ENCODE assay signal across 8 cellular contexts in the genomic region with DNA sequence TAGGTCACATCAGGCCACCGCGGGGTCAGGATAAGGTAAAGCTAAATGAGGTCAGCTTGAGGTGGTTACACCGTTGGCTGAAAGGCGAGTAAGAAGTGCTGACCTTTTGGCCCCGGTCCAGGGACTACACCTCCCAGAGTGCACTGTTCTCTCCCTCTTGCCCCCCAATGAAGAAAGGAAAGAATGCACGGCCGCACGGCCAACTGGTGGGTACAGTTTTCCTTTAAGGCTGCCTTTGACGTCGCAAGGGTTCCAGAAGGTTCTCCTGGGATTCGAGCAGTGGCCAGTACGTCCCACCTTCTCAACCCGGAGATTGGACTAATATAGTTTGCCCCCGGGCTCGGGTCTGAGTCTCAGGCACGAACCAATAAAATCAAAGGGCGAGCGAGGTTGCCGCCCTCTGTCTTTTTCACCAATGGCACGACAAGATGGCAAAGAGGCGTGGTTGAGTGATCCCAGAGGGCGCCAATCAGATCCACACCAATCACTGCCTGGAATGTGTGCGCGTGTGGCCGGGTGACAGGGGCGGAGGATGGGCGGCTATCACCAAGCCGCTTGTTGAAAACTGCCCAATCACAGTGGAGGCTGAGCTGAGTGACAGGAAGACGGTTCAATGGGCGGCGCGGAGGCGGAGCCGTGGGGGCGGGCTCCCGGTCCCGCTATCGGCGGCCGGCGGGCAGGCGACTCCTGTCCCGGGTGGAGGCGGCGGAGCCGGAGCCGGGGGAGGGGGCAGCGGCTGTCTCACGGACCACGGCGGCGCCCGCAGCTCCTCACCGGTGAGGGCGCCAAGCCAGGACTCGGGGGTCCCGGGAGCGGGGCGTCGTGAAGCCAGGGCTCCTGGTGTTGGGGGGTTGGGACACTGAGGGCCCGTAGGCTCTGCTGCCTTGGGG. TPM values are rescaled to one million over a fixed set of nuclear protein-coding genes. Genes with fewer than 3 reads are reported as not detected.
DNase-seq lines count a peak whose midpoint lies in the region; ATAC-seq and TF ChIP-seq lines count a peak whose summit lies in the region.

A gene (plus strand): TSS at position 690 of the 890 bp plus-strand sequence. CDS start 886 bp downstream, outside the sequence.

- H3K4me3 ChIP-seq in left ventricle myocardium inferior = peak within 1 kb of the TSS; percentile 88
- peak within 1 kb of the TSS; percentile 79 for H3K4me3 ChIP-seq in upper lobe of right lung

- H3K27ac Mint-ChIP-seq in T-helper 17 cell = peak within 1 kb of the TSS; percentile 90

- ATAC-seq in GM18498 (IDR thresholded peaks at IDR 0.05; ENCODE audit: unreplicated experiment) = peak; percentile 94
- ATAC-seq in HG02885 (IDR thresholded peaks at IDR 0.05; ENCODE audit: poor library complexity, unreplicated experiment) = peak; percentile 89
- ATAC-seq in T-helper 17 cell = peak; percentile 95
- peak; percentile 96 for ATAC-seq in upper lobe of right lung

- no peaks in the 10 kb centered on the region for H3K36me3 ChIP-seq in left ventricle myocardium inferior
- H3K36me3 ChIP-seq in upper lobe of right lung = no peaks in the 10 kb centered on the region

- peak; percentile 98 for DNase-seq in NCI-H1694 (lab: John Stamatoyannopoulos, UW)
- peak; percentile 92 to 97 (median 94) for DNase-seq in T-helper 17 cell
- DNase-seq in left ventricle myocardium inferior = peak; percentile 99
- DNase-seq in posterior vena cava (ENCODE audit: low spot score) = peak; percentile 99
- DNase-seq in upper lobe of right lung = peak; percentile 98

- H3K9me3 ChIP-seq in T-helper 17 cell (ENCODE audit: control insufficient read depth, low read length, poor library complexity, severe bottlenecking) (no peaks in the 10 kb centered on the region), left ventricle myocardium inferior (replicated peaks) (no peaks in the 10 kb centered on the region), upper lobe of right lung (no peaks in the 10 kb centered on the region)

- H3K36me3 Mint-ChIP-seq in T-helper 17 cell (ENCODE audit: low read depth) = peaks cover 4% of the 10 kb centered on the region

- intact Hi-C loops in left ventricle myocardium inferior (cut with micrococcal nuclease) (loop anchor here (5.0 kb wide), 1 partner anchor 92 kb away; a partner anchor contains a TSS), posterior vena cava (cut with DNase I) (loop anchor here in 1 of 2 donors (10.0 kb wide), 1 partner anchor 1896 kb away; no protein-coding TSS in a partner anchor), upper lobe of right lung (cut with DNase I) (no loop called here)

- TF ChIP-seq CTCF in left ventricle myocardium inferior (IDR thresholded peaks at IDR 0.05; ENCODE audit: borderline replicate concordance) = no peak
- no peak for TF ChIP-seq CTCF in upper lobe of right lung (IDR thresholded peaks at IDR 0.05)

- H3K27me3 Mint-ChIP-seq in T-helper 17 cell = no peaks in the 10 kb centered on the region

- H3K27ac ChIP-seq in angular gyrus (ENCODE audit: low read depth, low read length) (peak within 1 kb of the TSS; percentile 87), left ventricle myocardium inferior (replicated peaks) (peak within 1 kb of the TSS; percentile 96), upper lobe of right lung (peak within 1 kb of the TSS; percentile 81)

- peaks cover 51% of the 10 kb centered on the region for H3K4me1 Mint-ChIP-seq in T-helper 17 cell

- peak within 1 kb of the TSS; percentile 99 for H3K4me3 Mint-ChIP-seq in T-helper 17 cell

- no peaks in the 10 kb centered on the region for H3K27me3 ChIP-seq in left ventricle myocardium inferior (ENCODE audit: low read depth)
- no peaks in the 10 kb centered on the region for H3K27me3 ChIP-seq in upper lobe of right lung

- H3K4me1 ChIP-seq in left ventricle myocardium inferior (peaks cover 57% of the 10 kb centered on the region), upper lobe of right lung (peaks cover 17% of the 10 kb centered on the region)

RNA-seq across cellular contexts. Expression of the gene that starts here (rescaled TPM):
- total RNA-seq in T-helper 17 cell = 1 to 10 TPM; 1.4 to 1.8 TPM
- total RNA-seq in left ventricle myocardium inferior = 70.0 TPM
- total RNA-seq in posterior vena cava = 10 to 100 TPM; 68.7 to 82.2 TPM
- 8.3 TPM for total RNA-seq in upper lobe of right lung

Comparison
In these comparisons a context has a peak if more than half of its experiments do, and no peak if none do; other contexts are left out.
1. Peak in every context shown above with its lines: DNase-seq, ATAC-seq, H3K4me3 ChIP-seq and H3K27ac ChIP-seq.